In the genomic region with DNA sequence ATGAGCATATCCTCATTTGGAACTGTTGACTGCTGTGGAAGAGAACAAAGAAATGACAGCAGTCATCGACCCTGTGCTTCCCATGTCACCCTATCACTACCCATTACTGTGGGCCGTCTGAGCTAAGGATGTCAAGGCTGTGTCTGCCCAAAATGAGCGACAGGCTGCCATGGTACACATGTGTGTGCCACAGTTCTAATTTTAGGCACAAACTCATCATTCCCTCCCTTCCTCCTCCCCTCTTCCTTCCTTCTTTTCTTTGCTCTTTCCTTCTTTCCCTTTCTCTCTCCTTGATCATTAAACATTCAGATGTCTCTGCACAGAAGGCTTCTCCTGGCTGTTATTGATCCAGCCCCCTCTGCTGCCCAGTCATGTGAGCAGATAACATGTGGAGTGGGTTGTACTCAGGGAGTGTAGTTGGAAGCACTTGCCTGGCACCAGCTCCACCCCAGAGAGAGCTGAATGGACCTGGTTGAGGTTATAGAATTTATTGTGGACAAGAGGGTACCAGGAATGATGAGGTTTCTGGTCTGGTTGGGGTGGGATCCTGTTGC, we compare ENCODE assay signal across 22 cellular contexts. TPM values are rescaled to one million over a fixed set of nuclear protein-coding genes. Genes with fewer than 3 reads are reported as not detected.
DNase-seq lines count a peak whose midpoint lies in the region; ATAC-seq and TF ChIP-seq lines count a peak whose summit lies in the region.
"Had no signal": no experiment of that assay in that cellular context is flagged by ENCODE, and none has a peak within 500 bp of the region (broad histone marks: within the 10 kb centered on the region; RNA-seq: fewer than 3 reads in every experiment).

No MANE protein-coding gene starts in this region.

- H3K36me3 ChIP-seq in right atrium auricular region = no peaks in the 10 kb centered on the region
- no peaks in the 10 kb centered on the region for H3K36me3 ChIP-seq in colonic mucosa
- H3K36me3 ChIP-seq: BE2C, SJCRH30 had no signal

- H3K4me1 Mint-ChIP-seq in nephron progenitor cell (peaks cover 39% of the 10 kb centered on the region), type B pancreatic cell (ENCODE audit: unreplicated experiment) (peaks cover 15% of the 10 kb centered on the region)

- DNase-seq in right atrium auricular region (ENCODE audit: low spot score) = no peak
- DNase-seq in cardiac septum (ENCODE audit: low spot score) = no peak
- peak; percentile 4 for DNase-seq in KBM-7
- DNase-seq in nephron progenitor cell = no peak
- no peak for DNase-seq in type B pancreatic cell (ENCODE audit: extremely low spot score, unreplicated experiment)
- DNase-seq in foreskin keratinocyte = no peak
- no peak for DNase-seq in colonic mucosa
- DNase-seq: BE2C; Calu3; HCEC 1CT; NCI-H1105; NCI-H146; NCI-H2029; NCI-H2227 treated with DMSO at 0.1 percent for 48 hours; NCI-H510A; NK-92 treated with Interleukin-12 subunit alpha and Interleukin-12 subunit beta, amount 100 ng/mL, for 24 hours had no signal

- in situ Hi-C loops in KBM-7 (cut with MboI; ENCODE audit: low pct_unique_long_range_greater_than_20kb, low sequenced_read_pairs) = no loop called here

- H3K4me1 ChIP-seq in right atrium auricular region = peaks cover 0 to 44% of the 10 kb centered on the region in 2 donors
- H3K4me1 ChIP-seq in foreskin keratinocyte = no peaks in the 10 kb centered on the region
- peaks cover 12% of the 10 kb centered on the region for H3K4me1 ChIP-seq in colonic mucosa
- H3K4me1 ChIP-seq: BE2C, SJCRH30 had no signal

- H3K27ac Mint-ChIP-seq in nephron progenitor cell = no peak overlapping the region
- H3K27ac Mint-ChIP-seq in type B pancreatic cell = peak overlapping the region; percentile 10
- H3K27ac Mint-ChIP-seq: CD8-positive, alpha-beta T cell; GM23338 had no signal

- H3K9me3 Mint-ChIP-seq in nephron progenitor cell = peaks cover 4% of the 10 kb centered on the region
- H3K9me3 Mint-ChIP-seq in type B pancreatic cell = no peaks in the 10 kb centered on the region
- H3K9me3 Mint-ChIP-seq: CD8-positive, alpha-beta T cell; GM23338 had no signal

- TF ChIP-seq CTCF in right atrium auricular region (IDR thresholded peaks at IDR 0.05) (no peak), nephron progenitor cell (IDR thresholded peaks at IDR 0.05) (no peak), type B pancreatic cell (conservative IDR thresholded peaks at IDR 0.05) (no peak), foreskin keratinocyte (conservative IDR thresholded peaks at IDR 0.05) (no peak), colonic mucosa (IDR thresholded peaks at IDR 0.05) (no peak)

- intact Hi-C loops in cardiac septum (cut with DNase I) = loop anchor here (2.0 to 10.0 kb wide), 3 partner anchors 60 to 748 kb away; no protein-coding TSS in a partner anchor
- intact Hi-C loops in colonic mucosa (cut with DNase I) = no loop called here

- H3K27ac ChIP-seq in right atrium auricular region (peak overlapping the region; percentile 13 to 84), foreskin keratinocyte (no peak overlapping the region), colonic mucosa (no peak overlapping the region)
- H3K27ac ChIP-seq: A549, KMS-11, SJCRH30 had no signal

- H3K9ac ChIP-seq in colonic mucosa (ENCODE audit: low read depth in 2 of 2, low read length in 2 of 2) = no peak overlapping the region
- H3K9ac ChIP-seq: KMS-11 had no signal

- H3K9me3 ChIP-seq in right atrium auricular region = no peaks in the 10 kb centered on the region
- H3K9me3 ChIP-seq in colonic mucosa = no peaks in the 10 kb centered on the region
- H3K9me3 ChIP-seq: A549, BE2C, SJCRH30 had no signal

- H3K27me3 ChIP-seq in right atrium auricular region (no peaks in the 10 kb centered on the region), foreskin keratinocyte (peaks cover 46% of the 10 kb centered on the region), colonic mucosa (peaks cover 10% of the 10 kb centered on the region)

- no peak overlapping the region for H3K4me3 ChIP-seq in right atrium auricular region
- H3K4me3 ChIP-seq in colonic mucosa = no peak overlapping the region
- H3K4me3 ChIP-seq: A549, GM23338, SJCRH30 had no signal

- H3K4me3 Mint-ChIP-seq in nephron progenitor cell = peak overlapping the region; percentile 49
- H3K4me3 Mint-ChIP-seq in type B pancreatic cell = peak overlapping the region; percentile 81

- ATAC-seq in foreskin keratinocyte (no peak), GM21447 (IDR thresholded peaks at IDR 0.05; ENCODE audit: unreplicated experiment) (no peak)
- ATAC-seq: CD8-positive, alpha-beta T cell had no signal

- H3K27me3 Mint-ChIP-seq in nephron progenitor cell (ENCODE audit: low read depth, poor library complexity) (peaks cover 11% of the 10 kb centered on the region), type B pancreatic cell (peaks cover 38% of the 10 kb centered on the region)

- peaks cover 25% of the 10 kb centered on the region for H3K36me3 Mint-ChIP-seq in nephron progenitor cell (ENCODE audit: low read depth)
- H3K36me3 Mint-ChIP-seq in type B pancreatic cell = no peaks in the 10 kb centered on the region

RNA-seq across cellular contexts. Expression of gene FGF9, which starts 6.3 kb away (rescaled TPM):
- total RNA-seq in right atrium auricular region (1 to 10 TPM; 3.2 to 5.9 TPM), cardiac septum (14.3 TPM), type B pancreatic cell (ENCODE audit: low replicate concordance) (7.6 and 10.4 TPM in 2 replicates), foreskin keratinocyte (0.04 TPM in 1 of 2 replicates, not detected in the other), colonic mucosa (1 to 10 TPM in 1 of 2 donors, under 1 TPM in 1; 0.67 to 1.2 TPM)
- polyA plus RNA-seq in foreskin keratinocyte = not detected in 2 replicates
- total RNA-seq: Calu3, GM23338 had no signal
- polyA plus RNA-seq: A549 had no signal

Comparison
In these comparisons a context has a peak if more than half of its experiments do, and no peak if none do; other contexts are left out.
1. H3K27ac ChIP-seq: peak in right atrium auricular region (2 of 2); none in foreskin keratinocyte (single experiment) and colonic mucosa (single experiment).